ENCODE assay signal across 34 cellular contexts in genomic region chr2:100726866-100727265, GRCh38.
"Had no signal": no experiment of that assay in that cellular context is flagged by ENCODE, and none has a peak within 500 bp of the region (broad histone marks: within the 10 kb centered on the region; RNA-seq: fewer than 3 reads in every experiment).

No MANE protein-coding gene starts in this region.

- H3K4me1 Mint-ChIP-seq: activated CD4-positive, alpha-beta memory T cell treated with anti-CD3 and anti-CD28 coated beads, Interleukin-2, amount 10 ng/mL, durations not matched to agents 7 days and 5 days; activated CD4-positive, alpha-beta T cell treated with anti-CD3 and anti-CD28 coated beads, Interleukin-2, amount 10 ng/mL, durations not matched to agents 7 days and 5 days; activated CD8-positive, alpha-beta memory T cell treated with anti-CD3 and anti-CD28 coated beads, Interleukin-2, amount 10 ng/mL, durations not matched to agents 7 days and 5 days; activated naive CD8-positive, alpha-beta T cell treated with anti-CD3 and anti-CD28 coated beads for 36 hours had no signal

- H3K36me3 ChIP-seq: adrenal gland, brain microvascular endothelial cell, breast epithelium had no signal

- H3K27ac Mint-ChIP-seq: activated CD4-positive, alpha-beta memory T cell treated with anti-CD3 and anti-CD28 coated beads, Interleukin-2, amount 10 ng/mL, durations not matched to agents 7 days and 5 days; activated CD4-positive, alpha-beta T cell treated with anti-CD3 and anti-CD28 coated beads for 36 hours; activated CD4-positive, alpha-beta T cell treated with anti-CD3 and anti-CD28 coated beads, Interleukin-2, amount 10 ng/mL, durations not matched to agents 7 days and 5 days; activated CD8-positive, alpha-beta memory T cell treated with anti-CD3 and anti-CD28 coated beads, Interleukin-2, amount 10 ng/mL, durations not matched to agents 7 days and 5 days; activated CD8-positive, alpha-beta T cell treated with anti-CD3 and anti-CD28 coated beads, Interleukin-2, amount 10 ng/mL, durations not matched to agents 7 days and 5 days; activated naive CD4-positive, alpha-beta T cell treated with anti-CD3 and anti-CD28 coated beads for 36 hours; activated naive CD4-positive, alpha-beta T cell treated with anti-CD3 and anti-CD28 coated beads, Interleukin-2, amount 50 U/mL, for 72 hours; activated naive CD8-positive, alpha-beta T cell treated with anti-CD3 and anti-CD28 coated beads for 36 hours; activated T-cell treated with anti-CD3 and anti-CD28 coated beads, Interleukin-2, amount 50 U/mL, for 24 hours; activated T-helper 2 cell treated with anti-CD3 and anti-CD28 coated beads, Interferon-gamma antibody, Interleukin-2, Interleukin-4, amounts not matched to agents 10 μg/mL and 5 μg/mL and 100 μg/mL, durations not matched to agents 14 hours and 24 hours and 36 hours; T-helper 1 cell treated with Interleukin-12 subunit alpha and Interleukin-12 subunit beta and Interleukin-4 antibody, amounts not matched to agents 30 μg/mL and 1 μg/mL, for 36 hours; T-helper 2 cell treated with Interferon-gamma antibody and Interleukin-4, amounts not matched to agents 5 μg/mL and 100 μg/mL, for 36 hours had no signal

- H3K9me3 ChIP-seq: adrenal gland, body of pancreas, breast epithelium had no signal

- H3K4me3 Mint-ChIP-seq: activated CD4-positive, alpha-beta memory T cell treated with anti-CD3 and anti-CD28 coated beads, Interleukin-2, amount 10 ng/mL, durations not matched to agents 7 days and 5 days; activated CD4-positive, alpha-beta T cell treated with anti-CD3 and anti-CD28 coated beads for 36 hours; activated CD4-positive, alpha-beta T cell treated with anti-CD3 and anti-CD28 coated beads, Interleukin-2, amount 10 ng/mL, durations not matched to agents 7 days and 5 days; activated CD8-positive, alpha-beta memory T cell treated with anti-CD3 and anti-CD28 coated beads, Interleukin-2, amount 10 ng/mL, durations not matched to agents 7 days and 5 days; activated CD8-positive, alpha-beta T cell treated with anti-CD3 and anti-CD28 coated beads, Interleukin-2, amount 10 ng/mL, durations not matched to agents 7 days and 5 days; activated naive CD4-positive, alpha-beta T cell treated with anti-CD3 and anti-CD28 coated beads for 36 hours; activated naive CD8-positive, alpha-beta T cell treated with anti-CD3 and anti-CD28 coated beads for 36 hours; activated T-cell treated with anti-CD3 and anti-CD28 coated beads, Interleukin-2, amount 50 U/mL, for 24 hours; T-helper 1 cell treated with Interleukin-12 subunit alpha and Interleukin-12 subunit beta and Interleukin-4 antibody, amounts not matched to agents 30 μg/mL and 1 μg/mL, for 36 hours; T-helper 2 cell treated with Interferon-gamma antibody and Interleukin-4, amounts not matched to agents 5 μg/mL and 100 μg/mL, for 36 hours had no signal

- H3K27me3 Mint-ChIP-seq: activated naive CD8-positive, alpha-beta T cell treated with anti-CD3 and anti-CD28 coated beads for 36 hours had no signal

- H3K9me3 Mint-ChIP-seq: activated CD4-positive, alpha-beta memory T cell treated with anti-CD3 and anti-CD28 coated beads, Interleukin-2, amount 10 ng/mL, durations not matched to agents 7 days and 5 days; activated CD4-positive, alpha-beta T cell treated with anti-CD3 and anti-CD28 coated beads, Interleukin-2, amount 10 ng/mL, durations not matched to agents 7 days and 5 days; activated naive CD4-positive, alpha-beta T cell treated with anti-CD3 and anti-CD28 coated beads, Interleukin-2, amount 50 U/mL, for 72 hours; T-helper 1 cell treated with Interleukin-12 subunit alpha and Interleukin-12 subunit beta and Interleukin-4 antibody, amounts not matched to agents 30 μg/mL and 1 μg/mL, for 36 hours had no signal

- DNase-seq: activated CD4-positive, alpha-beta memory T cell treated with anti-CD3 and anti-CD28 coated beads, Interleukin-2, amount 10 ng/mL, durations not matched to agents 7 days and 5 days; activated CD4-positive, alpha-beta T cell treated with anti-CD3 and anti-CD28 coated beads for 1 hour; activated CD4-positive, alpha-beta T cell treated with anti-CD3 and anti-CD28 coated beads for 36 hours; activated CD4-positive, alpha-beta T cell treated with anti-CD3 and anti-CD28 coated beads for 48 hours; activated CD4-positive, alpha-beta T cell treated with anti-CD3 and anti-CD28 coated beads, Interleukin-2, amount 10 ng/mL, durations not matched to agents 7 days and 5 days; activated CD4-positive, alpha-beta T cell treated with anti-CD3 and anti-CD28 coated beads, Interleukin-2, amount 50 U/mL, for 48 hours; activated CD4-positive, CD25-positive, alpha-beta regulatory T cell; activated CD8-positive, alpha-beta memory T cell treated with anti-CD3 and anti-CD28 coated beads for 24 hours; activated CD8-positive, alpha-beta memory T cell treated with anti-CD3 and anti-CD28 coated beads, Interleukin-2, amount 10 ng/mL, durations not matched to agents 7 days and 5 days; activated CD8-positive, alpha-beta memory T cell treated with anti-CD3 and anti-CD28 coated beads, Interleukin-2, amount 50 U/mL, for 48 hours; activated CD8-positive, alpha-beta T cell treated with anti-CD3 and anti-CD28 coated beads, Interleukin-2, amount 10 ng/mL, durations not matched to agents 7 days and 5 days; activated effector memory CD4-positive, alpha-beta T cell treated with anti-CD3 and anti-CD28 coated beads, Interleukin-2, amount 50 U/mL, for 16 hours; activated gamma-delta T cell treated with Interleukin-2 at 50 U/mL for 16 hours; activated naive CD4-positive, alpha-beta T cell; activated naive CD4-positive, alpha-beta T cell treated with anti-CD3 and anti-CD28 coated beads for 36 hours; activated naive CD4-positive, alpha-beta T cell treated with anti-CD3 and anti-CD28 coated beads, Interleukin-2, amount 50 U/mL, for 16 hours; activated naive CD8-positive, alpha-beta T cell treated with anti-CD3 and anti-CD28 coated beads for 36 hours; activated T-cell treated with anti-CD3 and anti-CD28 coated beads, Interleukin-2, amount 50 U/mL, for 24 hours; activated T-cell treated with anti-CD3 and anti-CD28 coated beads, Interleukin-2, amount 50 U/mL, for 48 hours; adrenal gland; amniotic stem cell; aorta; body of pancreas; brain microvascular endothelial cell; central memory CD4-positive, alpha-beta T cell; T-helper 1 cell; T-helper 2 cell; T-helper 9 cell had no signal

- H3K36me3 Mint-ChIP-seq: activated CD8-positive, alpha-beta memory T cell treated with anti-CD3 and anti-CD28 coated beads, Interleukin-2, amount 10 ng/mL, durations not matched to agents 7 days and 5 days had no signal

- H3K4me1 ChIP-seq: adrenal gland, body of pancreas, breast epithelium had no signal

- H3K4me3 ChIP-seq: adrenal gland, body of pancreas, breast epithelium had no signal

- H3K27ac ChIP-seq: adrenal gland, body of pancreas, brain microvascular endothelial cell, breast epithelium, VCaP had no signal

- H3K27me3 ChIP-seq: adrenal gland, body of pancreas, brain microvascular endothelial cell, breast epithelium had no signal
